Comparison of ENCODE assay signal across 21 cellular contexts in the genomic region with DNA sequence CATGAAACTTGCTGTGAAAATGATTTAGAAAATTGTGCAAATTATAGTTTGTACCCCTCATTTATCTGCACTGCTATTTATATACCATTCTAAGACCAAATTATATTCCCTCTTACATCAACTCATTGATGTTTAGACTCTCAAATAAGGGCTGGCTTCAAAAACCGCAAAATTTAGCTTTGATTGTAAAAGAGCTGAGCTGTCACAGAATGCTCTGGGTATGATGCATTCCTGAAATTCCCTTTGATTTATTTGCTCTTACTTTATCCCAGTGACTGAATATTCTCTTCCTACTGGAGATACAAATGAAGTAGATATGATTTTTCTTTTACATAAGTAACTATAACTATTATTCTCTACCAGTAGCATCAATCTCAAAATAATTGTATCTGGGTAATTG.
DNase-seq lines count a peak whose midpoint lies in the region; ATAC-seq, FAIRE-seq and TF ChIP-seq lines count a peak whose summit lies in the region.
"Had no signal": no experiment of that assay in that cellular context is flagged by ENCODE, and none has a peak within 500 bp of the region (broad histone marks: within the 10 kb centered on the region; RNA-seq: fewer than 3 reads in every experiment).

No MANE protein-coding gene starts in this region.

- H3K27me3 ChIP-seq in BJ (ENCODE audit: control insufficient read depth, insufficient read depth, low read length) (no peaks in the 10 kb centered on the region), bronchial epithelial cell (ENCODE audit: control insufficient read depth, insufficient read depth, low read length) (no peaks in the 10 kb centered on the region)
- H3K27me3 ChIP-seq in naive thymus-derived CD4-positive, alpha-beta T cell (ENCODE audit: control insufficient read depth in 2 of 2, insufficient read depth in 2 of 2, low read length in 2 of 2), result no peaks in the 10 kb centered on the region
- H3K27me3 ChIP-seq: esophagus muscularis mucosa, uterus had no signal

- POLR2A ChIA-PET in BJ (lab: Charles Lee), result no interaction called here
- POLR2A ChIA-PET in naive thymus-derived CD4-positive, alpha-beta T cell (lab: Charles Lee), result no interaction called here

- H3K27ac ChIP-seq in naive thymus-derived CD4-positive, alpha-beta T cell (ENCODE audit: low read depth, low read length), result no peak overlapping the region
- H3K27ac ChIP-seq: esophagus muscularis mucosa, psoas muscle, uterus, VCaP had no signal

- no peak overlapping the region for H3K4me3 Mint-ChIP-seq in naive thymus-derived CD4-positive, alpha-beta T cell
- H3K4me3 Mint-ChIP-seq: activated T-helper 17 cell treated with anti-CD3 and anti-CD28 coated beads, Interleukin-2, amount 50 U/mL, for 72 hours; stimulated activated naive CD8-positive, alpha-beta T cell treated with anti-CD3 and anti-CD28 coated beads, Interleukin-15, amount 100 ng/mL, for 72 hours had no signal

- peak; percentile 12 for DNase-seq in BJ (ENCODE audit: low read depth)
- DNase-seq in M059J (ENCODE audit: low read depth), result peak; percentile 8
- peak; percentile 45 for DNase-seq in bronchial epithelial cell (ENCODE audit: low read depth)
- peak; percentile 62 for DNase-seq in kidney tubule cell (ENCODE audit: low spot score)
- no peak for DNase-seq in naive thymus-derived CD4-positive, alpha-beta T cell
- no peak for DNase-seq in G401 (ENCODE audit: low spot score)
- DNase-seq in HuH-7.5 (ENCODE audit: low spot score), result no peak
- DNase-seq: AML-193; aorta; Calu3; dermis blood vessel endothelial cell; NCI-H2029 treated with DMSO at 0.1 percent for 48 hours; NCI-H526; psoas muscle; stimulated activated CD4-positive, alpha-beta T cell treated with anti-CD3 and anti-CD28 coated beads, Interleukin-12 subunit alpha, Interleukin-12 subunit beta, amount 100 ng/mL, for 4 hours; stimulated activated naive CD8-positive, alpha-beta T cell treated with anti-CD3 and anti-CD28 coated beads, Interleukin-15, amount 100 ng/mL, for 72 hours; uterus had no signal

- no peaks in the 10 kb centered on the region for H3K9me3 ChIP-seq in naive thymus-derived CD4-positive, alpha-beta T cell (ENCODE audit: control insufficient read depth in 2 of 3, low read length in 3 of 3)
- H3K9me3 ChIP-seq: psoas muscle, uterus had no signal

- no peaks in the 10 kb centered on the region for H3K36me3 Mint-ChIP-seq in naive thymus-derived CD4-positive, alpha-beta T cell

- CTCF ChIA-PET in BJ (lab: Yijun Ruan, JAX), result no interaction called here
- CTCF ChIA-PET in naive thymus-derived CD4-positive, alpha-beta T cell (lab: Charles Lee), result no interaction called here

- H3K4me1 ChIP-seq in naive thymus-derived CD4-positive, alpha-beta T cell (ENCODE audit: control insufficient read depth in 2 of 2, insufficient read depth in 2 of 2, low read length in 2 of 2), result no peaks in the 10 kb centered on the region
- H3K4me1 ChIP-seq: esophagus muscularis mucosa, psoas muscle, uterus had no signal

- intact Hi-C loops in naive thymus-derived CD4-positive, alpha-beta T cell (cut with micrococcal nuclease), result no loop called here

- in situ Hi-C loops in G401 (cut with HindIII; ENCODE audit: low sequenced_read_pairs), result no loop called here

- H3K27me3 Mint-ChIP-seq in naive thymus-derived CD4-positive, alpha-beta T cell, result no peaks in the 10 kb centered on the region
- H3K27me3 Mint-ChIP-seq: activated T-helper 17 cell treated with anti-CD3 and anti-CD28 coated beads, Interleukin-2, amount 50 U/mL, for 72 hours; stimulated activated naive CD8-positive, alpha-beta T cell treated with anti-CD3 and anti-CD28 coated beads, Interleukin-15, amount 100 ng/mL, for 72 hours had no signal

- H3K4me3 ChIP-seq in BJ (ENCODE audit: low read depth, low read length) (no peak overlapping the region), bronchial epithelial cell (ENCODE audit: low read depth, low read length) (no peak overlapping the region)
- H3K4me3 ChIP-seq in naive thymus-derived CD4-positive, alpha-beta T cell (ENCODE audit: low read length), result no peak overlapping the region
- H3K4me3 ChIP-seq: esophagus muscularis mucosa, psoas muscle, uterus had no signal

- ATAC-seq in HG02884 (IDR thresholded peaks at IDR 0.05; ENCODE audit: unreplicated experiment), result no peak
- no peak for ATAC-seq in naive thymus-derived CD4-positive, alpha-beta T cell
- ATAC-seq: activated T-helper 17 cell treated with anti-CD3 and anti-CD28 coated beads, Interleukin-2, amount 50 U/mL, for 72 hours; psoas muscle; stimulated activated naive CD8-positive, alpha-beta T cell treated with anti-CD3 and anti-CD28 coated beads, Interleukin-15, amount 100 ng/mL, for 72 hours had no signal

- no peak for FAIRE-seq in bronchial epithelial cell (lab: Jason Lieb, UNC)

- H3K36me3 ChIP-seq in BJ (ENCODE audit: control insufficient read depth, insufficient read depth, low read length) (no peaks in the 10 kb centered on the region), bronchial epithelial cell (ENCODE audit: control insufficient read depth, insufficient read depth, low read length) (no peaks in the 10 kb centered on the region)
- no peaks in the 10 kb centered on the region for H3K36me3 ChIP-seq in naive thymus-derived CD4-positive, alpha-beta T cell (ENCODE audit: control insufficient read depth in 2 of 3, insufficient read depth in 3 of 3, low read length in 3 of 3)
- H3K36me3 ChIP-seq: esophagus muscularis mucosa, uterus had no signal

- H3K27ac Mint-ChIP-seq in naive thymus-derived CD4-positive, alpha-beta T cell, result no peak overlapping the region
- H3K27ac Mint-ChIP-seq: activated T-helper 17 cell treated with anti-CD3 and anti-CD28 coated beads, Interleukin-2, amount 50 U/mL, for 72 hours; stimulated activated naive CD8-positive, alpha-beta T cell treated with anti-CD3 and anti-CD28 coated beads, Interleukin-15, amount 100 ng/mL, for 72 hours had no signal

- H3K4me1 Mint-ChIP-seq in naive thymus-derived CD4-positive, alpha-beta T cell, result no peaks in the 10 kb centered on the region
- H3K4me1 Mint-ChIP-seq: activated T-helper 17 cell treated with anti-CD3 and anti-CD28 coated beads, Interleukin-2, amount 50 U/mL, for 72 hours; stimulated activated naive CD8-positive, alpha-beta T cell treated with anti-CD3 and anti-CD28 coated beads, Interleukin-15, amount 100 ng/mL, for 72 hours had no signal

- TF ChIP-seq CTCF in BJ (IDR thresholded peaks at IDR 0.05; ENCODE audit: insufficient read depth, low read depth, low read length) (no peak), bronchial epithelial cell (IDR thresholded peaks at IDR 0.05; ENCODE audit: insufficient read depth, low read length, severe bottlenecking) (no peak)

- peaks cover 0 to 9% (median 0%) of the 10 kb centered on the region in 11 donors for H3K9me3 Mint-ChIP-seq in naive thymus-derived CD4-positive, alpha-beta T cell
- H3K9me3 Mint-ChIP-seq: activated T-helper 17 cell treated with anti-CD3 and anti-CD28 coated beads, Interleukin-2, amount 50 U/mL, for 72 hours had no signal

Comparison
In these comparisons a context has a peak if more than half of its experiments do, and no peak if none do; other contexts are left out.
1. DNase-seq: peak in BJ (single experiment), M059J (single experiment), bronchial epithelial cell (single experiment) and kidney tubule cell (single experiment); none in naive thymus-derived CD4-positive, alpha-beta T cell (0 of 9), G401 (single experiment) and HuH-7.5 (single experiment).